In the genomic region with DNA sequence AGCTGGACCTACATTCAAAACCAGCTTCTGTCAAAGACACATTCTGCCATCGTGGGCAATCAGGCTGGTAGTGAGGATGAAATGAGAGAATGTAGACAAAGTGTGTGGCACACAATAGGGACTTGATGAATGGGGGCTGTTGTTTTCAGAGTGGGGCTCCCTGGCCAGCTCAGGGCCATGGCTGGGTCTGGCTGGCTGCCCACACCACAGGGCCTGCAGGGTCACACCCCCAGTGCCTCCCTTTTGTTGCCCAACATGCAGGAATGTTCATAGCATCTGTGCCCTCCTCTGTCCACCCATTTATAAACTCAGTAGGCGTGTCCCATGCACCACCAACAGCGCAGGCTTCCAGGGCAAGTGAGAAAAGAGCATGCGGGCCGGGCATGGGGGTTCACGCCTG, we compare ENCODE assay signal across 15 cellular contexts. TPM values are rescaled to one million over a fixed set of nuclear protein-coding genes. Genes with fewer than 3 reads are reported as not detected.
DNase-seq lines count a peak whose midpoint lies in the region; ATAC-seq and TF ChIP-seq lines count a peak whose summit lies in the region.
"Had no signal": no experiment of that assay in that cellular context is flagged by ENCODE, and none has a peak within 500 bp of the region (broad histone marks: within the 10 kb centered on the region; RNA-seq: fewer than 3 reads in every experiment).

No MANE protein-coding gene starts in this region.

- no peak for TF ChIP-seq CTCF in MCF 10A (IDR thresholded peaks at IDR 0.05; ENCODE audit: unreplicated experiment)
- no peak for TF ChIP-seq CTCF in mammary epithelial cell (conservative IDR thresholded peaks at IDR 0.05 in 1 of 2, IDR thresholded peaks at IDR 0.05 in 1 of 2; ENCODE audit: extremely low read depth in 1 of 2, insufficient read depth in 1 of 2, low read depth in 1 of 2, low read length in 2 of 2)
- TF ChIP-seq CTCF in dorsolateral prefrontal cortex (IDR thresholded peaks at IDR 0.05 in 54 of 56, conservative IDR thresholded peaks at IDR 0.05 in 2 of 56; ENCODE audit: low read depth in 1 of 56, partially characterized antibody in 56 of 56), result peak in 6 of 56 donors; percentile 10 to 27 (median 20)
- TF ChIP-seq CTCF in neural progenitor cell (IDR thresholded peaks at IDR 0.05), result no peak
- TF ChIP-seq CTCF in vagina (IDR thresholded peaks at IDR 0.05), result no peak
- TF ChIP-seq CTCF in CD8-positive, alpha-beta T cell (IDR thresholded peaks at IDR 0.05), result no peak

- H3K27ac Mint-ChIP-seq in MCF 10A (ENCODE audit: low read depth, unreplicated experiment) (peak overlapping the region; percentile 76), neural progenitor cell (peak overlapping the region; percentile 76)
- no peak overlapping the region for H3K27ac Mint-ChIP-seq in CD8-positive, alpha-beta T cell
- H3K27ac Mint-ChIP-seq: activated naive CD4-positive, alpha-beta T cell treated with anti-CD3 and anti-CD28 coated beads for 36 hours; T-helper 2 cell treated with Interferon-gamma antibody and Interleukin-4, amounts not matched to agents 5 μg/mL and 100 μg/mL, for 36 hours had no signal

- H3K27me3 Mint-ChIP-seq in MCF 10A (ENCODE audit: insufficient read depth, unreplicated experiment), result no peaks in the 10 kb centered on the region
- peaks cover 3% of the 10 kb centered on the region for H3K27me3 Mint-ChIP-seq in neural progenitor cell (ENCODE audit: insufficient read depth, low read depth)
- no peaks in the 10 kb centered on the region for H3K27me3 Mint-ChIP-seq in CD8-positive, alpha-beta T cell (ENCODE audit: low read depth)

- BruUV-seq in MCF 10A (replicated peaks; lab: Mats Ljungman, UMichigan), result no TSS peak
- no TSS peak for BruUV-seq in mammary epithelial cell (replicated peaks; lab: Mats Ljungman, UMichigan)

- CTCF ChIA-PET in MCF 10A (lab: Yijun Ruan, JAX), result interaction anchor here (0.5 kb wide), 1 partner anchor 57 kb away, joined by 4 read pairs; no protein-coding TSS in a partner anchor
- CTCF ChIA-PET in mammary epithelial cell (lab: Charles Lee; ENCODE audit: low non-redundant PET), result no interaction called here
- CTCF ChIA-PET in CD8-positive, alpha-beta T cell (lab: Charles Lee), result interaction anchor here (2.4 kb wide), 1 partner anchor 56 kb away, joined by 8 read pairs; no protein-coding TSS in a partner anchor

- H4K20me1 ChIP-seq in mammary epithelial cell (ENCODE audit: insufficient read depth, low read length) (no peaks in the 10 kb centered on the region), neural progenitor cell (ENCODE audit: low read depth) (peaks cover 21% of the 10 kb centered on the region)

- intact Hi-C loops in MCF 10A (cut with micrococcal nuclease) (no loop called here), mammary epithelial cell (cut with micrococcal nuclease) (loop anchor here (2.0 kb wide), 1 partner anchor 24 kb away; no protein-coding TSS in a partner anchor), dorsolateral prefrontal cortex (cut with DNase I) (loop anchor here (2.0 to 5.0 kb wide), 2 partner anchors 36 to 48 kb away; no protein-coding TSS in a partner anchor), vagina (cut with DNase I) (no loop called here)
- intact Hi-C loops in CD8-positive, alpha-beta T cell (cut with DNase I, micrococcal nuclease), result no loop called here

- no peak overlapping the region for H3K4me2 ChIP-seq in mammary epithelial cell (ENCODE audit: insufficient read depth, low read depth, low read length)
- no peak overlapping the region for H3K4me2 ChIP-seq in neural progenitor cell

- H3K9ac ChIP-seq in mammary epithelial cell (ENCODE audit: insufficient read depth, low read length) (no peak overlapping the region), neural progenitor cell (no peak overlapping the region)

- H3K36me3 ChIP-seq in mammary epithelial cell (ENCODE audit: insufficient read depth, low read length) (no peaks in the 10 kb centered on the region), neural progenitor cell (no peaks in the 10 kb centered on the region), vagina (no peaks in the 10 kb centered on the region)
- H3K36me3 ChIP-seq in CD8-positive, alpha-beta T cell (ENCODE audit: insufficient read depth, low read length), result no peaks in the 10 kb centered on the region
- H3K36me3 ChIP-seq: ovary had no signal

- POLR2A ChIA-PET in MCF 10A (lab: Yijun Ruan, JAX), result interaction anchor here (3.1 kb wide), 1 partner anchor 13 kb away, joined by 15 read pairs; no protein-coding TSS in a partner anchor
- POLR2A ChIA-PET in CD8-positive, alpha-beta T cell (lab: Charles Lee), result no interaction called here

- H3K79me2 ChIP-seq in mammary epithelial cell (ENCODE audit: insufficient read depth, low read length) (peaks cover 26% of the 10 kb centered on the region), neural progenitor cell (ENCODE audit: low read depth) (no peaks in the 10 kb centered on the region)

- no peak overlapping the region for H2AFZ ChIP-seq in mammary epithelial cell (ENCODE audit: low read depth, low read length)
- no peak overlapping the region for H2AFZ ChIP-seq in neural progenitor cell (replicated peaks)

- no peak overlapping the region for H3K27ac ChIP-seq in mammary epithelial cell (ENCODE audit: insufficient read depth, low read depth, low read length)
- peak overlapping the region; percentile 43 to 97 (median 89) for H3K27ac ChIP-seq in dorsolateral prefrontal cortex
- H3K27ac ChIP-seq in neural progenitor cell, result no peak overlapping the region
- H3K27ac ChIP-seq in vagina, result peak overlapping the region; percentile 86
- H3K27ac ChIP-seq in CD8-positive, alpha-beta T cell (ENCODE audit: low read depth, low read length), result no peak overlapping the region
- H3K27ac ChIP-seq: ovary had no signal

- H3K36me3 Mint-ChIP-seq in MCF 10A (ENCODE audit: insufficient read depth, unreplicated experiment) (no peaks in the 10 kb centered on the region), neural progenitor cell (no peaks in the 10 kb centered on the region)
- H3K36me3 Mint-ChIP-seq in CD8-positive, alpha-beta T cell, result peaks cover 4% of the 10 kb centered on the region

- no peak for TF ChIP-seq POLR2A in vagina (IDR thresholded peaks at IDR 0.05)

- dilution Hi-C loops in mammary epithelial cell (cut with HindIII; ENCODE audit: low sequenced_read_pairs), result no loop called here

- DNase-seq in MCF 10A (ENCODE audit: unreplicated experiment) (peak; percentile 68), mammary epithelial cell (no peak), dorsolateral prefrontal cortex (peak; percentile 13 to 92 (median 86)), neural progenitor cell (ENCODE audit: low spot score) (no peak), vagina (ENCODE audit: extremely low spot score in 2 of 2) (no peak)
- DNase-seq in CD8-positive, alpha-beta T cell, result no peak
- no peak for DNase-seq in stimulated activated CD4-positive, alpha-beta T cell treated with anti-CD3 and anti-CD28 coated beads, Interleukin-15, amount 100 ng/mL, for 24 hours
- DNase-seq: activated CD4-positive, alpha-beta T cell treated with anti-CD3 and anti-CD28 coated beads, Interleukin-2, amount 50 U/mL, for 48 hours; activated naive CD4-positive, alpha-beta T cell treated with anti-CD3 and anti-CD28 coated beads for 36 hours; KBM-7; trophoblast cell had no signal

- in situ Hi-C loops in mammary epithelial cell (cut with MboI; ENCODE audit: low sequenced_read_pairs in 2 of 2), result no loop called here

- WGBS in mammary epithelial cell (ENCODE audit: low coverage, missing lambda C conversion rate), result 17% methylated on average over 3 of the region's 6 CpGs

- no peak for ATAC-seq in CD8-positive, alpha-beta T cell
- ATAC-seq in GM18867 (IDR thresholded peaks at IDR 0.05; ENCODE audit: unreplicated experiment), result no peak
- ATAC-seq: left lobe of liver had no signal

- H3K27me3 ChIP-seq in mammary epithelial cell (ENCODE audit: insufficient read depth, low read length) (no peaks in the 10 kb centered on the region), dorsolateral prefrontal cortex (no peaks in the 10 kb centered on the region), neural progenitor cell (no peaks in the 10 kb centered on the region), vagina (no peaks in the 10 kb centered on the region)
- H3K27me3 ChIP-seq in CD8-positive, alpha-beta T cell (ENCODE audit: insufficient read depth, low read length), result no peaks in the 10 kb centered on the region
- H3K27me3 ChIP-seq: ovary had no signal

- H3K4me1 ChIP-seq in mammary epithelial cell (ENCODE audit: insufficient read depth, low read length) (peaks cover 45% of the 10 kb centered on the region), neural progenitor cell (peaks cover 47% of the 10 kb centered on the region), vagina (peaks cover 100% of the 10 kb centered on the region)
- peaks cover 31% of the 10 kb centered on the region for H3K4me1 ChIP-seq in CD8-positive, alpha-beta T cell (ENCODE audit: insufficient read depth, low read length)

- peaks cover 27% of the 10 kb centered on the region for H3K4me1 Mint-ChIP-seq in MCF 10A (ENCODE audit: insufficient read depth, unreplicated experiment)
- peaks cover 65% of the 10 kb centered on the region for H3K4me1 Mint-ChIP-seq in neural progenitor cell
- H3K4me1 Mint-ChIP-seq in CD8-positive, alpha-beta T cell (ENCODE audit: low read depth), result peaks cover 48% of the 10 kb centered on the region

- H3K4me3 ChIP-seq in mammary epithelial cell (replicated peaks in 1 of 3; ENCODE audit: insufficient read depth in 1 of 3, low read depth in 2 of 3, low read length in 3 of 3), result no peak overlapping the region
- H3K4me3 ChIP-seq in dorsolateral prefrontal cortex, result peak overlapping the region in 1 of 59 donors; percentile 20
- no peak overlapping the region for H3K4me3 ChIP-seq in neural progenitor cell
- no peak overlapping the region for H3K4me3 ChIP-seq in vagina
- no peak overlapping the region for H3K4me3 ChIP-seq in CD8-positive, alpha-beta T cell (ENCODE audit: low read depth, low read length)
- H3K4me3 ChIP-seq: ovary had no signal

- H3K9me3 ChIP-seq in mammary epithelial cell (replicated peaks; ENCODE audit: insufficient read depth, low read length), result no peaks in the 10 kb centered on the region
- no peaks in the 10 kb centered on the region for H3K9me3 ChIP-seq in neural progenitor cell (ENCODE audit: low read depth)
- no peaks in the 10 kb centered on the region for H3K9me3 ChIP-seq in vagina
- H3K9me3 ChIP-seq in CD8-positive, alpha-beta T cell (ENCODE audit: low read length), result no peaks in the 10 kb centered on the region
- H3K9me3 ChIP-seq: ovary had no signal

- H3K9me3 Mint-ChIP-seq in MCF 10A (ENCODE audit: unreplicated experiment) (no peaks in the 10 kb centered on the region), neural progenitor cell (no peaks in the 10 kb centered on the region)
- H3K9me3 Mint-ChIP-seq in CD8-positive, alpha-beta T cell, result no peaks in the 10 kb centered on the region
- H3K9me3 Mint-ChIP-seq: activated naive CD4-positive, alpha-beta T cell treated with anti-CD3 and anti-CD28 coated beads for 36 hours; T-helper 2 cell treated with Interferon-gamma antibody and Interleukin-4, amounts not matched to agents 5 μg/mL and 100 μg/mL, for 36 hours had no signal

- H3K4me3 Mint-ChIP-seq in MCF 10A (ENCODE audit: unreplicated experiment), result peak overlapping the region; percentile 31
- H3K4me3 Mint-ChIP-seq in neural progenitor cell, result no peak overlapping the region
- no peak overlapping the region for H3K4me3 Mint-ChIP-seq in CD8-positive, alpha-beta T cell
- H3K4me3 Mint-ChIP-seq: activated naive CD4-positive, alpha-beta T cell treated with anti-CD3 and anti-CD28 coated beads for 36 hours; T-helper 2 cell treated with Interferon-gamma antibody and Interleukin-4, amounts not matched to agents 5 μg/mL and 100 μg/mL, for 36 hours had no signal

- H3F3A ChIP-seq in neural progenitor cell (ENCODE audit: low read depth), result peaks cover 34% of the 10 kb centered on the region

RNA-seq across cellular contexts. Expression of a gene that starts 20.8 kb away (rescaled TPM):
- total RNA-seq in MCF 10A (2022) (40.0 and 46.8 TPM in 2 replicates), mammary epithelial cell (100 to 1,000 TPM in 1 of 2 donors, 10 to 100 TPM in 1; 86.3 to 153 TPM), dorsolateral prefrontal cortex (100 to 1,000 TPM in 2 of 120 experiments, 10 to 100 TPM in 118; 38.8 to 122 (median 62.6) TPM), neural progenitor cell (ENCODE audit: low replicate concordance) (12.5 and 15.2 TPM in 2 replicates), vagina (93.8 TPM)
- polyA plus RNA-seq in mammary epithelial cell, result 65.7 TPM
- 75.5 TPM for polyA minus RNA-seq in mammary epithelial cell
- total RNA-seq in CD8-positive, alpha-beta T cell, result 10 to 100 TPM; 55.0 to 56.0 TPM

Comparison
In these comparisons a context has a peak if more than half of its experiments do, and no peak if none do; other contexts are left out.
1. DNase-seq: peak in MCF 10A (single experiment) and dorsolateral prefrontal cortex (10 of 10); none in mammary epithelial cell (single experiment), neural progenitor cell (single experiment), vagina (0 of 2), CD8-positive, alpha-beta T cell (0 of 7) and stimulated activated CD4-positive, alpha-beta T cell treated with anti-CD3 and anti-CD28 coated beads, Interleukin-15, amount 100 ng/mL, for 24 hours (single experiment).
2. intact Hi-C loops: an anchor here in mammary epithelial cell (2.0 kb wide) and dorsolateral prefrontal cortex (2.0 to 5.0 kb wide); none called in MCF 10A, vagina and CD8-positive, alpha-beta T cell.
3. H3K27ac ChIP-seq: peak in dorsolateral prefrontal cortex (59 of 59) and vagina (single experiment); none in mammary epithelial cell (single experiment), neural progenitor cell (single experiment) and CD8-positive, alpha-beta T cell (single experiment).